In the genomic region with DNA sequence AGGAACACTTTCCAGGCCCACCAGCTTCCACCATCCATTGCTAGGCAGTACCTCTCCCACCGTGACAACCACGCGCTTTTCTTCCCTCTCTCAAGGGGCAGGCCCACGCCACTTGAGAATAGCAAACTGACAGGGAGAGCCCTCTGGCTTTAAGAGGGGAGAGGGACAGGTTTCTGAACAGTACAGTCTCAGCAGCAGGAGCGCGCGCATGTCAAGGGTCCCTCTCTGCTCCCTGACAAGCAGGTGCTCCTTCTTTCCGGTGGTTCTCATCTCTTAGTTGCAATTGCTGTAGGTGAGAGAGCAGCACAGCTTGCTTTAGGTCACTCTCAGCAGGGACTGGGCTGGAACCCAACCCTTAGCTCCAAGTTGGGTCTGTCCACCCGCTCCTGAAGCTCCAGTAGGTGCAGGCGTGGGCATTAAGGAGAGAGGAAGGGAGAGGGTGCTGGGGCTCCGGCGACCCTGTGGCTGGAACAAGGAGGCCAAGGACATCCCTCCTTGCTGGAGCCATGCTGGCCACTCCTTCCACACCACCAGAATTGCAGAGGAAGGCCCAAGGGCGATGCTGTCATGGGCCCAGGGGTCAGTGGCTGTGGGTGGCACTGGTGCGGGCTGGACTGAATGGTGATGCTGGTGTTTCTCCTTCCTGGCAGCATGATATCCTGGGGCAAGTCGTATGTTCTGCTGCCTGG, we compare ENCODE assay signal across 8 cellular contexts. TPM values are rescaled to one million over a fixed set of nuclear protein-coding genes. Genes with fewer than 3 reads are reported as not detected.
DNase-seq lines count a peak whose midpoint lies in the region; ATAC-seq and TF ChIP-seq lines count a peak whose summit lies in the region.

No MANE protein-coding gene starts in this region.

- peaks cover 22% of the 10 kb centered on the region for H3K4me1 Mint-ChIP-seq in brain

- H2AFZ ChIP-seq in KMS-11 (ENCODE audit: low read depth): peak overlapping the region; percentile 81; the same call in 1 of the 2 replicates

- ATAC-seq in left colon: peak; percentile 7

- no peaks in the 10 kb centered on the region for H3K79me2 ChIP-seq in KMS-11 (ENCODE audit: insufficient read depth, low read depth)

- H3K27me3 ChIP-seq in KMS-11 (ENCODE audit: insufficient read depth, low read depth): no peaks in the 10 kb centered on the region

- intact Hi-C loops in left colon (cut with DNase I, micrococcal nuclease): loop anchor here in 1 of 2 donors (5.0 kb wide), 1 partner anchor 115 kb away; the partner anchor contains the start of genes FAM120A and FAM120AOS

- peak overlapping the region; percentile 74 to 98 (median 95) for H3K27ac Mint-ChIP-seq in brain

- H3K4me2 ChIP-seq in KMS-11: peak overlapping the region; percentile 79

- TF ChIP-seq CTCF in KMS-11 (conservative IDR thresholded peaks at IDR 0.05; ENCODE audit: low read depth, low read length) (no peak), brain (conservative IDR thresholded peaks at IDR 0.05) (no peak)

- H3K36me3 Mint-ChIP-seq in brain: peaks cover 34% of the 10 kb centered on the region

- H3K4me3 ChIP-seq in KMS-11 (IDR thresholded peaks at IDR 0.05; ENCODE audit: insufficient read depth, low read depth, low read length): no peak overlapping the region

- H3K27ac ChIP-seq in KMS-11 (no peak overlapping the region; the same call in 1 of the 2 replicates), temporal lobe (ENCODE audit: low read depth, low read length) (peak overlapping the region; percentile 94)

- H4K20me1 ChIP-seq in KMS-11 (ENCODE audit: insufficient read depth): no peaks in the 10 kb centered on the region

- peak overlapping the region; percentile 84 to 89 (median 85) for H3K4me3 Mint-ChIP-seq in brain

- DNase-seq in EL (peak; percentile 17), left colon (peak in 1 of 2 donors; percentile 34), HT-29 (ENCODE audit: low spot score) (no peak), AML-193 (lab: John Stamatoyannopoulos, UW) (no peak), A172 (ENCODE audit: low spot score) (no peak)

- peaks cover 9 to 14% (median 11%) of the 10 kb centered on the region in 5 experiments for H3K9me3 Mint-ChIP-seq in brain

- H3K36me3 ChIP-seq in KMS-11 (ENCODE audit: insufficient read depth): no peaks in the 10 kb centered on the region; the same call in 1 of the 2 replicates

- no peaks in the 10 kb centered on the region for H3K27me3 Mint-ChIP-seq in brain

- H3K4me1 ChIP-seq in KMS-11 (ENCODE audit: low read depth, poor library complexity, severe bottlenecking): peaks cover 3% of the 10 kb centered on the region

- H3K9ac ChIP-seq in KMS-11: peak overlapping the region; percentile 78; the same call in 1 of the 2 replicates

RNA-seq across cellular contexts. Expression of gene PHF2, which starts 9.0 kb away (rescaled TPM):
- 63.6 TPM for polyA plus RNA-seq in brain (ENCODE audit: insufficient read depth, low read depth, low replicate concordance)
- total RNA-seq in left colon (10 to 100 TPM; 21.3 to 22.9 TPM), temporal lobe (29.3 TPM)
- 13.3 and 14.2 TPM in 2 replicates for total RNA-seq in HT-29 (2014; rRNA removed; shearing (Covaris generic))
- total RNA-seq in A172 (2014; rRNA removed; shearing (Covaris generic)): 17.5 and 22.2 TPM in 2 replicates
